Comparison of ENCODE assay signal across 30 cellular contexts in the genomic region with DNA sequence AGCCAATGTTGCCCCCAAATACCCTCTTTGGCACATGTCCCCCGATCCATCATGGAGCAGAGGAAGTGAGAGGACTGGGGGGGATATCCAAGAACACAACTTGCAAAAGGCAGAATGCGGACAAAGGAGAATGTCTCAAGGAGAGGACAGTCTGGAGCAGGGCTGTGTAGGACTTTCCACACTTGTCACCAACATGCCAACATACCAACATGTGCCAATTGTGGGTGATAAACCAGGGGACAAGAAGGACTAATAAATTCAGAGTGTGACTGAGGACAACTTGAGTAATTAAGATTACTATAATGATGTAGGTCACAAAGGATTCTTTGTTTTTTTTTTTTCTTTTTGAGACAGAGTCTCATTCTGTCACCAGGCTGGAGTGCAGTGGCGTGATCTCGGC. TPM values are rescaled to one million over a fixed set of nuclear protein-coding genes. Genes with fewer than 3 reads are reported as not detected.
"Had no signal": no experiment of that assay in that cellular context is flagged by ENCODE, and none has a peak within 500 bp of the region (broad histone marks: within the 10 kb centered on the region; RNA-seq: fewer than 3 reads in every experiment).

No MANE protein-coding gene starts in this region.

- H3K4me1 Mint-ChIP-seq: activated T-helper 17 cell treated with anti-CD3 and anti-CD28 coated beads, Interleukin-2, amount 50 U/mL, for 72 hours had no signal

- H3K27ac Mint-ChIP-seq: activated CD8-positive, alpha-beta T cell treated with anti-CD3 and anti-CD28 coated beads for 36 hours; activated naive CD8-positive, alpha-beta T cell; activated T-helper 17 cell treated with anti-CD3 and anti-CD28 coated beads, Interleukin-2, amount 50 U/mL, for 72 hours; WTC11 had no signal

- H3K27ac ChIP-seq: VCaP had no signal

- H3K36me3 Mint-ChIP-seq: WTC11 had no signal

- FAIRE-seq: astrocyte, colon, frontal cortex, TTC549 had no signal

- DNase-seq: activated CD4-positive, alpha-beta T cell treated with anti-CD3 and anti-CD28 coated beads for 48 hours; activated CD4-positive, alpha-beta T cell treated with anti-CD3 and anti-CD28 coated beads, Interleukin-2, amount 50 U/mL, for 1 hour; activated CD4-positive, alpha-beta T cell treated with anti-CD3 and anti-CD28 coated beads, Interleukin-2, amount 50 U/mL, for 48 hours; activated CD8-positive, alpha-beta memory T cell treated with anti-CD3 and anti-CD28 coated beads for 24 hours; activated CD8-positive, alpha-beta T cell treated with anti-CD3 and anti-CD28 coated beads for 36 hours; activated effector memory CD4-positive, alpha-beta T cell treated with Interleukin-2 at 50 U/mL for 16 hours; activated gamma-delta T cell treated with Interleukin-2 at 50 U/mL for 16 hours; activated naive CD4-positive, alpha-beta T cell treated with anti-CD3 and anti-CD28 coated beads, Interleukin-2, amount 50 U/mL, for 16 hours; activated naive CD4-positive, alpha-beta T cell treated with Interleukin-2 at 50 U/mL for 16 hours; activated T-cell treated with anti-CD3 and anti-CD28 coated beads, Interleukin-2, amount 50 U/mL, for 4 hours; amniotic stem cell; anterior cingulate cortex; caudate nucleus; cortex of kidney; effector CD8-positive, alpha-beta T cell; foreskin fibroblast; head of caudate nucleus; T-helper 2 cell had no signal

- ATAC-seq: activated CD8-positive, alpha-beta T cell treated with anti-CD3 and anti-CD28 coated beads for 36 hours; activated T-cell treated with anti-CD3 and anti-CD28 coated beads, Interleukin-2, amount 50 U/mL, for 4 hours; activated T-helper 17 cell treated with anti-CD3 and anti-CD28 coated beads, Interleukin-2, amount 50 U/mL, for 72 hours; esophagus mucosa; WTC11 had no signal

- H3K9me3 Mint-ChIP-seq: activated CD8-positive, alpha-beta T cell treated with anti-CD3 and anti-CD28 coated beads for 36 hours; activated T-cell treated with anti-CD3 and anti-CD28 coated beads, Interleukin-2, amount 50 U/mL, for 4 hours; activated T-helper 17 cell treated with anti-CD3 and anti-CD28 coated beads, Interleukin-2, amount 50 U/mL, for 72 hours; WTC11 had no signal

- H3K4me3 Mint-ChIP-seq: activated CD8-positive, alpha-beta T cell treated with anti-CD3 and anti-CD28 coated beads for 36 hours; activated naive CD8-positive, alpha-beta T cell; activated T-cell treated with anti-CD3 and anti-CD28 coated beads, Interleukin-2, amount 50 U/mL, for 4 hours; activated T-helper 17 cell treated with anti-CD3 and anti-CD28 coated beads, Interleukin-2, amount 50 U/mL, for 72 hours; WTC11 had no signal

RNA-seq across cellular contexts. Expression of a gene that starts 8.8 kb away (rescaled TPM):
- total RNA-seq: activated CD8-positive, alpha-beta T cell treated with anti-CD3 and anti-CD28 coated beads for 36 hours; activated T-cell treated with anti-CD3 and anti-CD28 coated beads, Interleukin-2, amount 50 U/mL, for 4 hours; activated T-helper 17 cell treated with anti-CD3 and anti-CD28 coated beads, Interleukin-2, amount 50 U/mL, for 72 hours; astrocyte; dermis microvascular lymphatic vessel endothelial cell; epithelial cell of proximal tubule; T-helper 1 cell treated with Interleukin-12 subunit alpha and Interleukin-12 subunit beta and Interleukin-4 antibody, amounts not matched to agents 30 ng/mL and 1 ng/mL, for 36 hours had no signal
